7 cellular contexts compared by ENCODE assay signal in the genomic region with DNA sequence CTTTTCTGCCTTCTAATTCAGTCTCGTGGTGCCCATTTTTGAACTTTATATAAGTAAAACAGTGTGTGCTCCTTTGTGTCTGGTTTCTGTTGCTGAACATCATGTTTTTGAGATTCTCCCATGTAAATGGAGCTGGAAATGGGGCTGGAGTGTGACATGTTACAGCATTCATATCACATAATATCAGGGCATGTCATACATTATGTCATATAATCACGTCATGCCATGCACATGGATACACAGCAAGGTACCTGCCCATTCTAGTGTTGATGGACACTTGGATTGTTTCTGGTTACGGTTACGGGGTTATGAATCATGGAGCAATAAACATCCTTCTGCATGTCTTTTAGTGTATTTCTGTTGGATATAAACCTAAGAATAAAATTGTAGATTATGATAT.
"Had no signal": no experiment of that assay in that cellular context is flagged by ENCODE, and none has a peak within 500 bp of the region (broad histone marks: within the 10 kb centered on the region; RNA-seq: fewer than 3 reads in every experiment).

No MANE protein-coding gene starts in this region.

- H3K4me2 ChIP-seq: KMS-11 had no signal

- DNase-seq: IMR-90, KBM-7, KG1 had no signal

- H3K9ac ChIP-seq: KMS-11 had no signal

- H3K4me3 ChIP-seq: K562 had no signal

- ATAC-seq: K562 had no signal

- H3K27ac ChIP-seq: HL-60, KMS-11 had no signal

- FAIRE-seq: HTR-8/SVneo, K562 had no signal
